Comparison of ENCODE assay signal across 32 cellular contexts in the genomic region with DNA sequence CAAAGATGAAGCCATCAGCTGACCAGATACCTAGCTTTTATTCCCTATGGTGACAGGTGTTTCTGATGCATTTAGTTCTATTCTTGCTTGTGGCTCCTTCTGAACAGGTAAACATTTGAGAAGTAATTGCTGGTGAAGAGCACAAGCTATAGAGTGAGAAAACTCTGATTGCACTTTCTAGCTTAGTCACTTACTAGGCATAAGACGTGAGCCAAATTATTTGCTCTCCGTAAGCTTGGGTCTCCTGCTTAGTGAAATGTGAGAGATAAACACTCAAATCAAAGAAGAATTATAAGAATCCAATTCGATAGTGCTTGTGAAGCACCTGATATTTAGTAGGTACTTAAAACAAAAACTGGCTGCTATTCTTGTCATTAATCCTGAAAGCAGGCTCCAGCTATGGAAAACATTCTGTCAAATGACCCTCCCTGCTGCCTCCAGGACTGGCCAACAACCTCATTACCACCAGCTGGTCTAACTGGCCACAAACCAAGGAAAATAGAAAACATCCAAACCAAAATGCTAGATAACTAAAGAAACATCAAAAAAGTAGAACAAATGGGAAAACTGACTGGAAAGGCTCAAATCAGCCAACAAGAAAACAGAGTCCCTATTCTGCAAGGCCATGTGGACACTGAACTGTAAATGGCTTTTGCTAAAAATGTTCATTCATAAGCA.
DNase-seq lines count a peak whose midpoint lies in the region; ATAC-seq, FAIRE-seq and TF ChIP-seq lines count a peak whose summit lies in the region.
"Had no signal": no experiment of that assay in that cellular context is flagged by ENCODE, and none has a peak within 500 bp of the region (broad histone marks: within the 10 kb centered on the region; RNA-seq: fewer than 3 reads in every experiment).

No MANE protein-coding gene starts in this region.

- no peaks in the 10 kb centered on the region for H3K27me3 Mint-ChIP-seq in activated T-cell treated with anti-CD3 and anti-CD28 coated beads, Interleukin-2, amount 50 U/mL, for 24 hours
- H3K27me3 Mint-ChIP-seq: activated CD4-positive, alpha-beta memory T cell treated with anti-CD3 and anti-CD28 coated beads for 36 hours; activated naive CD4-positive, alpha-beta T cell treated with anti-CD3 and anti-CD28 coated beads, Interleukin-2, amount 10 ng/mL, durations not matched to agents 7 days and 5 days; B cell; IgD-negative memory B cell; stimulated activated naive CD8-positive, alpha-beta T cell treated with anti-CD3 and anti-CD28 coated beads, Interleukin-15, amount 100 ng/mL, for 72 hours had no signal

- H3K27ac ChIP-seq in right atrium auricular region (no peak overlapping the region), left lung (no peak overlapping the region)
- H3K27ac ChIP-seq: A549, thyroid gland had no signal

- peak; percentile 92 for FAIRE-seq in endometrium (lab: Jason Lieb, UNC)
- FAIRE-seq: A549, GM19239, small intestine had no signal

- H3K27me3 ChIP-seq in right atrium auricular region (no peaks in the 10 kb centered on the region), left lung (no peaks in the 10 kb centered on the region)
- H3K27me3 ChIP-seq: thyroid gland had no signal

- intact Hi-C loops in Right ventricle myocardium superior (cut with DNase I) = no loop called here
- intact Hi-C loops in left lung (cut with DNase I) = no loop called here

- H3K4me3 Mint-ChIP-seq in activated T-cell treated with anti-CD3 and anti-CD28 coated beads, Interleukin-2, amount 50 U/mL, for 24 hours = no peak overlapping the region
- H3K4me3 Mint-ChIP-seq: activated CD4-positive, alpha-beta memory T cell treated with anti-CD3 and anti-CD28 coated beads for 36 hours; activated naive CD4-positive, alpha-beta T cell treated with anti-CD3 and anti-CD28 coated beads, Interleukin-2, amount 10 ng/mL, durations not matched to agents 7 days and 5 days; B cell; IgD-negative memory B cell; memory B cell; stimulated activated naive CD8-positive, alpha-beta T cell treated with anti-CD3 and anti-CD28 coated beads, Interleukin-15, amount 100 ng/mL, for 72 hours had no signal

- peaks cover 0 to 15% of the 10 kb centered on the region in 2 donors for H3K4me1 ChIP-seq in right atrium auricular region
- no peaks in the 10 kb centered on the region for H3K4me1 ChIP-seq in left lung
- H3K4me1 ChIP-seq: A549, thyroid gland had no signal

- H3K9me3 Mint-ChIP-seq in activated T-cell treated with anti-CD3 and anti-CD28 coated beads, Interleukin-2, amount 50 U/mL, for 24 hours = no peaks in the 10 kb centered on the region
- H3K9me3 Mint-ChIP-seq: activated CD4-positive, alpha-beta memory T cell treated with anti-CD3 and anti-CD28 coated beads for 36 hours; activated naive CD4-positive, alpha-beta T cell treated with anti-CD3 and anti-CD28 coated beads, Interleukin-2, amount 10 ng/mL, durations not matched to agents 7 days and 5 days; memory B cell; stimulated activated naive CD8-positive, alpha-beta T cell treated with anti-CD3 and anti-CD28 coated beads, Interleukin-15, amount 100 ng/mL, for 72 hours had no signal

- TF ChIP-seq CTCF in right atrium auricular region (IDR thresholded peaks at IDR 0.05) (no peak), left lung (IDR thresholded peaks at IDR 0.05) (no peak), GM20000 (IDR thresholded peaks at IDR 0.05; ENCODE audit: extremely low read depth, missing control alignments) (no peak)

- ATAC-seq in Right ventricle myocardium superior (ENCODE audit: poor library complexity) (peak; percentile 64), left lung (peak; percentile 76), HG02870 (IDR thresholded peaks at IDR 0.05; ENCODE audit: unreplicated experiment) (no peak), HG02981 (IDR thresholded peaks at IDR 0.05; ENCODE audit: unreplicated experiment) (no peak)
- ATAC-seq: A549; SK-N-SH treated with all-trans-retinoic acid at 6 μM for 48 hours; stimulated activated naive CD8-positive, alpha-beta T cell treated with anti-CD3 and anti-CD28 coated beads, Interleukin-15, amount 100 ng/mL, for 72 hours had no signal

- no peaks in the 10 kb centered on the region for H3K36me3 ChIP-seq in right atrium auricular region
- no peaks in the 10 kb centered on the region for H3K36me3 ChIP-seq in left lung
- H3K36me3 ChIP-seq: thyroid gland had no signal

- H3K36me3 Mint-ChIP-seq in activated T-cell treated with anti-CD3 and anti-CD28 coated beads, Interleukin-2, amount 50 U/mL, for 24 hours (ENCODE audit: low read depth) = no peaks in the 10 kb centered on the region
- H3K36me3 Mint-ChIP-seq: activated CD4-positive, alpha-beta memory T cell treated with anti-CD3 and anti-CD28 coated beads for 36 hours; activated naive CD4-positive, alpha-beta T cell treated with anti-CD3 and anti-CD28 coated beads, Interleukin-2, amount 10 ng/mL, durations not matched to agents 7 days and 5 days; memory B cell had no signal

- H3K27ac Mint-ChIP-seq in activated T-cell treated with anti-CD3 and anti-CD28 coated beads, Interleukin-2, amount 50 U/mL, for 24 hours = no peak overlapping the region
- H3K27ac Mint-ChIP-seq: activated CD4-positive, alpha-beta memory T cell treated with anti-CD3 and anti-CD28 coated beads for 36 hours; activated naive CD4-positive, alpha-beta T cell treated with anti-CD3 and anti-CD28 coated beads, Interleukin-2, amount 10 ng/mL, durations not matched to agents 7 days and 5 days; B cell; IgD-negative memory B cell; memory B cell; stimulated activated naive CD8-positive, alpha-beta T cell treated with anti-CD3 and anti-CD28 coated beads, Interleukin-15, amount 100 ng/mL, for 72 hours had no signal

- H3K4me3 ChIP-seq in right atrium auricular region (no peak overlapping the region), left lung (no peak overlapping the region)
- H3K4me3 ChIP-seq: A549, thyroid gland had no signal

- H3K9me3 ChIP-seq in right atrium auricular region (no peaks in the 10 kb centered on the region), left lung (no peaks in the 10 kb centered on the region)
- H3K9me3 ChIP-seq: A549, thyroid gland had no signal

- DNase-seq in Right ventricle myocardium superior (no peak), right atrium auricular region (ENCODE audit: low spot score) (no peak), left lung (no peak), GM20000 (ENCODE audit: low spot score) (no peak)
- DNase-seq in activated T-cell treated with anti-CD3 and anti-CD28 coated beads, Interleukin-2, amount 50 U/mL, for 24 hours = no peak
- DNase-seq: activated CD4-positive, alpha-beta memory T cell treated with anti-CD3 and anti-CD28 coated beads for 36 hours; activated CD4-positive, CD25-positive, alpha-beta regulatory T cell treated with anti-CD3 and anti-CD28 coated beads, Interleukin-2, amount 50 U/mL, for 72 hours; activated CD8-positive, alpha-beta memory T cell treated with anti-CD3 and anti-CD28 coated beads, Interleukin-2, amount 50 U/mL, for 4 hours; activated naive CD4-positive, alpha-beta T cell treated with anti-CD3 and anti-CD28 coated beads, Interleukin-2, amount 10 ng/mL, durations not matched to agents 7 days and 5 days; DND-41; H7; kidney glomerular epithelial cell; NCI-H1048; NCI-H1930; NCI-H226; NCI-H748 treated with DMSO at 0.1 percent for 48 hours; RPMI8226; small intestine; stimulated activated CD4-positive, alpha-beta T cell treated with anti-CD3 and anti-CD28 coated beads, Interleukin-1b, Interleukin-23, amount 100 ng/mL, for 48 hours; stimulated activated CD8-positive, alpha-beta memory T cell treated with anti-CD3 and anti-CD28 coated beads, Interleukin-4, amount 100 ng/mL, for 48 hours; stimulated activated naive CD8-positive, alpha-beta T cell treated with anti-CD3 and anti-CD28 coated beads, Interleukin-15, amount 100 ng/mL, for 72 hours; T-helper 2 cell; thyroid gland had no signal

- H3K4me1 Mint-ChIP-seq in activated T-cell treated with anti-CD3 and anti-CD28 coated beads, Interleukin-2, amount 50 U/mL, for 24 hours (ENCODE audit: low read depth) = no peaks in the 10 kb centered on the region
- H3K4me1 Mint-ChIP-seq: activated naive CD4-positive, alpha-beta T cell treated with anti-CD3 and anti-CD28 coated beads, Interleukin-2, amount 10 ng/mL, durations not matched to agents 7 days and 5 days; B cell; IgD-negative memory B cell; memory B cell; stimulated activated naive CD8-positive, alpha-beta T cell treated with anti-CD3 and anti-CD28 coated beads, Interleukin-15, amount 100 ng/mL, for 72 hours had no signal

Comparison
In these comparisons a context has a peak if more than half of its experiments do, and no peak if none do; other contexts are left out.
1. ATAC-seq: peak in Right ventricle myocardium superior (single experiment) and left lung (single experiment); none in HG02870 (single experiment) and HG02981 (single experiment).